Comparison of ENCODE assay signal across 12 cellular contexts in genomic region chr19:11243798-11244169, GRCh38. TPM values are rescaled to one million over a fixed set of nuclear protein-coding genes. Genes with fewer than 3 reads are reported as not detected.
DNase-seq lines count a peak whose midpoint lies in the region; ATAC-seq and TF ChIP-seq lines count a peak whose summit lies in the region.
"Had no signal": no experiment of that assay in that cellular context is flagged by ENCODE, and none has a peak within 500 bp of the region (broad histone marks: within the 10 kb centered on the region; RNA-seq: fewer than 3 reads in every experiment).

No MANE protein-coding gene starts in this region.

- no peak for TF ChIP-seq POLR2A in testis (IDR thresholded peaks at IDR 0.05)

- no peak overlapping the region for H3K27ac Mint-ChIP-seq in activated CD8-positive, alpha-beta memory T cell treated with anti-CD3 and anti-CD28 coated beads, Interleukin-2, amount 10 ng/mL, durations not matched to agents 7 days and 5 days
- peak overlapping the region in 4 of 5 experiments; percentile 58 to 78 (median 70) for H3K27ac Mint-ChIP-seq in brain
- H3K27ac Mint-ChIP-seq: stimulated activated naive CD8-positive, alpha-beta T cell treated with anti-CD3 and anti-CD28 coated beads, Interleukin-15, Interleukin-2, amounts not matched to agents 100 ng/mL and 50 ng/mL, for 24 hours had no signal

- ATAC-seq in activated CD8-positive, alpha-beta memory T cell treated with anti-CD3 and anti-CD28 coated beads, Interleukin-2, amount 10 ng/mL, durations not matched to agents 7 days and 5 days = peak; percentile 15
- peak in 1 of 2 donors; percentile 1 for ATAC-seq in lower lobe of right lung
- ATAC-seq in GM19397 (IDR thresholded peaks at IDR 0.05; ENCODE audit: unreplicated experiment) = no peak

- no peak overlapping the region for H3K4me3 Mint-ChIP-seq in activated CD8-positive, alpha-beta memory T cell treated with anti-CD3 and anti-CD28 coated beads, Interleukin-2, amount 10 ng/mL, durations not matched to agents 7 days and 5 days
- H3K4me3 Mint-ChIP-seq in brain = peak overlapping the region in 4 of 5 experiments; percentile 65 to 81 (median 75)
- H3K4me3 Mint-ChIP-seq: activated T-cell treated with anti-CD3 and anti-CD28 coated beads, Interleukin-2, amount 50 U/mL, for 4 hours; stimulated activated naive CD8-positive, alpha-beta T cell treated with anti-CD3 and anti-CD28 coated beads, Interleukin-15, Interleukin-2, amounts not matched to agents 100 ng/mL and 50 ng/mL, for 24 hours had no signal

- no peak for DNase-seq in activated CD8-positive, alpha-beta memory T cell treated with anti-CD3 and anti-CD28 coated beads, Interleukin-2, amount 10 ng/mL, durations not matched to agents 7 days and 5 days
- DNase-seq in activated CD8-positive, alpha-beta memory T cell treated with anti-CD3 and anti-CD28 coated beads, Interleukin-2, amount 50 U/mL, for 48 hours = no peak
- DNase-seq in lower lobe of right lung = no peak
- no peak for DNase-seq in testis
- no peak for DNase-seq in medulla oblongata (ENCODE audit: extremely low spot score)
- DNase-seq in activated effector memory CD4-positive, alpha-beta T cell treated with Interleukin-2 at 50 U/mL for 16 hours = no peak
- DNase-seq: NCI-H2171 treated with DMSO at 0.1 percent for 48 hours had no signal

- no peaks in the 10 kb centered on the region for H3K9me3 Mint-ChIP-seq in activated CD8-positive, alpha-beta memory T cell treated with anti-CD3 and anti-CD28 coated beads, Interleukin-2, amount 10 ng/mL, durations not matched to agents 7 days and 5 days (ENCODE audit: low read depth)
- H3K9me3 Mint-ChIP-seq in brain = peaks cover 0 to 3% (median 1%) of the 10 kb centered on the region in 5 experiments

- TF ChIP-seq CTCF in brain (conservative IDR thresholded peaks at IDR 0.05) (no peak), lower lobe of right lung (IDR thresholded peaks at IDR 0.05) (no peak), testis (IDR thresholded peaks at IDR 0.05) (no peak)

- H3K9me3 ChIP-seq in lower lobe of right lung (no peaks in the 10 kb centered on the region), testis (no peaks in the 10 kb centered on the region)
- H3K9me3 ChIP-seq: pancreas had no signal

- peaks cover 7% of the 10 kb centered on the region for H3K27me3 Mint-ChIP-seq in activated CD8-positive, alpha-beta memory T cell treated with anti-CD3 and anti-CD28 coated beads, Interleukin-2, amount 10 ng/mL, durations not matched to agents 7 days and 5 days
- H3K27me3 Mint-ChIP-seq in brain = no peaks in the 10 kb centered on the region
- H3K27me3 Mint-ChIP-seq: stimulated activated naive CD8-positive, alpha-beta T cell treated with anti-CD3 and anti-CD28 coated beads, Interleukin-15, Interleukin-2, amounts not matched to agents 100 ng/mL and 50 ng/mL, for 24 hours had no signal

- H3K4me1 Mint-ChIP-seq in activated CD8-positive, alpha-beta memory T cell treated with anti-CD3 and anti-CD28 coated beads, Interleukin-2, amount 10 ng/mL, durations not matched to agents 7 days and 5 days = peaks cover 2% of the 10 kb centered on the region
- H3K4me1 Mint-ChIP-seq in brain = peaks cover 25% of the 10 kb centered on the region

- peak overlapping the region; percentile 77 for H3K27ac ChIP-seq in lower lobe of right lung
- peak overlapping the region; percentile 42 to 71 for H3K27ac ChIP-seq in testis

- no peaks in the 10 kb centered on the region for H3K36me3 Mint-ChIP-seq in activated CD8-positive, alpha-beta memory T cell treated with anti-CD3 and anti-CD28 coated beads, Interleukin-2, amount 10 ng/mL, durations not matched to agents 7 days and 5 days
- peaks cover 16% of the 10 kb centered on the region for H3K36me3 Mint-ChIP-seq in brain

- intact Hi-C loops in lower lobe of right lung (cut with DNase I) = no loop called here
- intact Hi-C loops in testis (cut with DNase I; ENCODE audit: low total_unique reads) = no loop called here

- H3K4me1 ChIP-seq in lower lobe of right lung = peaks cover 23% of the 10 kb centered on the region
- peaks cover 16% of the 10 kb centered on the region for H3K4me1 ChIP-seq in testis
- H3K4me1 ChIP-seq: pancreas had no signal

- no peaks in the 10 kb centered on the region for H3K27me3 ChIP-seq in lower lobe of right lung (ENCODE audit: low read depth)
- no peaks in the 10 kb centered on the region for H3K27me3 ChIP-seq in testis
- H3K27me3 ChIP-seq: pancreas had no signal

- CTCF ChIA-PET in activated CD8-positive, alpha-beta memory T cell treated with anti-CD3 and anti-CD28 coated beads, Interleukin-2, amount 10 ng/mL, durations not matched to agents 7 days and 5 days (lab: Charles Lee) = interaction anchor here (0.9 to 1.3 kb wide), 8 partner anchors 13 to 230 kb away, joined by 3 to 4 read pairs (median 3); no protein-coding TSS in a partner anchor

- 66 to 74% methylated on average over 7 of the region's 7 CpGs for WGBS in testis, 2 donors

- no peak overlapping the region for H3K4me3 ChIP-seq in lower lobe of right lung
- H3K4me3 ChIP-seq in testis = no peak overlapping the region
- H3K4me3 ChIP-seq: pancreas had no signal

- H3K36me3 ChIP-seq in lower lobe of right lung (peaks cover 61% of the 10 kb centered on the region), testis (ENCODE audit: low read depth, missing control alignments) (no peaks in the 10 kb centered on the region)

RNA-seq across cellular contexts. Expression of gene ANGPTL8, which starts 4.4 kb away (rescaled TPM):
- not detected for total RNA-seq in activated CD8-positive, alpha-beta memory T cell treated with anti-CD3 and anti-CD28 coated beads, Interleukin-2, amount 10 ng/mL, durations not matched to agents 7 days and 5 days
- 1.1 TPM for polyA plus RNA-seq in brain (ENCODE audit: insufficient read depth, low read depth, low replicate concordance)
- not detected for total RNA-seq in lower lobe of right lung
- total RNA-seq in testis = not detected
- not detected for polyA plus RNA-seq in testis (ENCODE audit: insufficient read depth, low read depth, low replicate concordance)
- total RNA-seq: activated T-cell treated with anti-CD3 and anti-CD28 coated beads, Interleukin-2, amount 50 U/mL, for 4 hours had no signal

RNA-seq across cellular contexts. Expression of gene DOCK6, which starts 18.5 kb away (rescaled TPM):
- under 1 TPM; 0.58 to 0.70 TPM for total RNA-seq in activated CD8-positive, alpha-beta memory T cell treated with anti-CD3 and anti-CD28 coated beads, Interleukin-2, amount 10 ng/mL, durations not matched to agents 7 days and 5 days
- polyA plus RNA-seq in brain (ENCODE audit: insufficient read depth, low read depth, low replicate concordance) (9.1 TPM), testis (ENCODE audit: insufficient read depth, low read depth, low replicate concordance) (18.4 TPM)
- total RNA-seq in lower lobe of right lung (106 TPM), testis (10 to 100 TPM; 32.5 to 45.0 TPM)

RNA-seq across cellular contexts. Expression of gene KANK2, which starts 46.4 kb away (rescaled TPM):
- 1 to 10 TPM; 1.8 to 2.3 TPM for total RNA-seq in activated CD8-positive, alpha-beta memory T cell treated with anti-CD3 and anti-CD28 coated beads, Interleukin-2, amount 10 ng/mL, durations not matched to agents 7 days and 5 days
- 34.0 TPM for polyA plus RNA-seq in brain (ENCODE audit: insufficient read depth, low read depth, low replicate concordance)
- total RNA-seq in lower lobe of right lung = 191 TPM
- 100 to 1,000 TPM in 1 of 2 donors, 10 to 100 TPM in 1; 98.9 to 161 TPM for total RNA-seq in testis
- polyA plus RNA-seq in testis (ENCODE audit: insufficient read depth, low read depth, low replicate concordance) = 77.7 TPM

RNA-seq across cellular contexts. Expression of gene TSPAN16, which starts 52.2 kb away (rescaled TPM):
- not detected for total RNA-seq in activated CD8-positive, alpha-beta memory T cell treated with anti-CD3 and anti-CD28 coated beads, Interleukin-2, amount 10 ng/mL, durations not matched to agents 7 days and 5 days
- not detected for polyA plus RNA-seq in brain (ENCODE audit: insufficient read depth, low read depth, low replicate concordance)
- total RNA-seq in lower lobe of right lung = not detected
- total RNA-seq in testis = 100 to 1,000 TPM in 1 of 2 donors, 10 to 100 TPM in 1; 42.5 to 137 TPM
- polyA plus RNA-seq in testis (ENCODE audit: insufficient read depth, low read depth, low replicate concordance) = 180 TPM
- total RNA-seq: activated T-cell treated with anti-CD3 and anti-CD28 coated beads, Interleukin-2, amount 50 U/mL, for 4 hours; pancreas had no signal
- polyA plus RNA-seq: pancreas had no signal

Comparison
In these comparisons a context has a peak if more than half of its experiments do, and no peak if none do; other contexts are left out.
1. RNA of gene DOCK6, which starts 18.5 kb away (total RNA-seq): 106 TPM in lower lobe of right lung (single experiment) and 32.5 to 45.0 TPM in testis; 0.58 to 0.70 TPM in activated CD8-positive, alpha-beta memory T cell treated with anti-CD3 and anti-CD28 coated beads, Interleukin-2, amount 10 ng/mL, durations not matched to agents 7 days and 5 days; every median in the first group is over 10 times any median in the second.
2. RNA of gene KANK2, which starts 46.4 kb away (total RNA-seq): 191 TPM in lower lobe of right lung (single experiment) and 98.9 to 161 TPM in testis; 1.8 to 2.3 TPM in activated CD8-positive, alpha-beta memory T cell treated with anti-CD3 and anti-CD28 coated beads, Interleukin-2, amount 10 ng/mL, durations not matched to agents 7 days and 5 days; every median in the first group is over 10 times any median in the second.